Comparison of ENCODE assay signal across 2 cellular contexts in genomic region chr2:240463866-240464481, GRCh38.
A peak's percentile ranks its signal among the peaks of the same experiment; 100 is the strongest.
TF ChIP-seq lines count a peak whose summit lies in the region.

No MANE protein-coding gene starts in this region.

TF ChIP-seq in K562, 482 proteins besides CTCF, POLR2A, EP300 and RAD21:
- TF ChIP-seq, protein P1, sequence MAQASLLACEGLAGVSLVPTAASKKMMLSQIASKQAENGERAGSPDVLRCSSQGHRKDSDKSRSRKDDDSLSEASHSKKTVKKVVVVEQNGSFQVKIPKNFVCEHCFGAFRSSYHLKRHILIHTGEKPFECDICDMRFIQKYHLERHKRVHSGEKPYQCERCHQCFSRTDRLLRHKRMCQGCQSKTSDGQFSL (CRISPR knock-in tag; IDR thresholded peaks at IDR 0.05): 0 out of 2 replicates have a peak, but pooled peaks have one; percentile 21
- TF ChIP-seq, protein P1 (tag; IDR thresholded peaks at IDR 0.05): no peak
- TF ChIP-seq MCM3 (IDR thresholded peaks at IDR 0.05): no peak
- no peak for TF ChIP-seq SOX6 (IDR thresholded peaks at IDR 0.05)
- TF ChIP-seq MAX (CRISPR knock-in tag; IDR thresholded peaks at IDR 0.05): peak; percentile 35; the same call in 1 of the 2 replicates

TF ChIP-seq in HepG2, 621 proteins besides CTCF, POLR2A, EP300 and RAD21:
- no peak for TF ChIP-seq NKX3-1 (CRISPR knock-in tag; IDR thresholded peaks at IDR 0.05)
- TF ChIP-seq ZNF766 (CRISPR knock-in tag; IDR thresholded peaks at IDR 0.05; ENCODE audit: borderline replicate concordance): no peak
- TF ChIP-seq ZNF207 (IDR thresholded peaks at IDR 0.05; ENCODE audit: borderline replicate concordance): 0 out of 2 replicates have a peak, but pooled peaks have one; percentile 53
- TF ChIP-seq SP5 (CRISPR knock-in tag; IDR thresholded peaks at IDR 0.05; ENCODE audit: borderline replicate concordance, low read depth): no peak
- TF ChIP-seq ZNF724P (CRISPR knock-in tag; IDR thresholded peaks at IDR 0.05; ENCODE audit: borderline replicate concordance): no peak
- peak; percentile 79 for TF ChIP-seq MNT (IDR thresholded peaks at IDR 0.05)
- TF ChIP-seq, protein P2, sequence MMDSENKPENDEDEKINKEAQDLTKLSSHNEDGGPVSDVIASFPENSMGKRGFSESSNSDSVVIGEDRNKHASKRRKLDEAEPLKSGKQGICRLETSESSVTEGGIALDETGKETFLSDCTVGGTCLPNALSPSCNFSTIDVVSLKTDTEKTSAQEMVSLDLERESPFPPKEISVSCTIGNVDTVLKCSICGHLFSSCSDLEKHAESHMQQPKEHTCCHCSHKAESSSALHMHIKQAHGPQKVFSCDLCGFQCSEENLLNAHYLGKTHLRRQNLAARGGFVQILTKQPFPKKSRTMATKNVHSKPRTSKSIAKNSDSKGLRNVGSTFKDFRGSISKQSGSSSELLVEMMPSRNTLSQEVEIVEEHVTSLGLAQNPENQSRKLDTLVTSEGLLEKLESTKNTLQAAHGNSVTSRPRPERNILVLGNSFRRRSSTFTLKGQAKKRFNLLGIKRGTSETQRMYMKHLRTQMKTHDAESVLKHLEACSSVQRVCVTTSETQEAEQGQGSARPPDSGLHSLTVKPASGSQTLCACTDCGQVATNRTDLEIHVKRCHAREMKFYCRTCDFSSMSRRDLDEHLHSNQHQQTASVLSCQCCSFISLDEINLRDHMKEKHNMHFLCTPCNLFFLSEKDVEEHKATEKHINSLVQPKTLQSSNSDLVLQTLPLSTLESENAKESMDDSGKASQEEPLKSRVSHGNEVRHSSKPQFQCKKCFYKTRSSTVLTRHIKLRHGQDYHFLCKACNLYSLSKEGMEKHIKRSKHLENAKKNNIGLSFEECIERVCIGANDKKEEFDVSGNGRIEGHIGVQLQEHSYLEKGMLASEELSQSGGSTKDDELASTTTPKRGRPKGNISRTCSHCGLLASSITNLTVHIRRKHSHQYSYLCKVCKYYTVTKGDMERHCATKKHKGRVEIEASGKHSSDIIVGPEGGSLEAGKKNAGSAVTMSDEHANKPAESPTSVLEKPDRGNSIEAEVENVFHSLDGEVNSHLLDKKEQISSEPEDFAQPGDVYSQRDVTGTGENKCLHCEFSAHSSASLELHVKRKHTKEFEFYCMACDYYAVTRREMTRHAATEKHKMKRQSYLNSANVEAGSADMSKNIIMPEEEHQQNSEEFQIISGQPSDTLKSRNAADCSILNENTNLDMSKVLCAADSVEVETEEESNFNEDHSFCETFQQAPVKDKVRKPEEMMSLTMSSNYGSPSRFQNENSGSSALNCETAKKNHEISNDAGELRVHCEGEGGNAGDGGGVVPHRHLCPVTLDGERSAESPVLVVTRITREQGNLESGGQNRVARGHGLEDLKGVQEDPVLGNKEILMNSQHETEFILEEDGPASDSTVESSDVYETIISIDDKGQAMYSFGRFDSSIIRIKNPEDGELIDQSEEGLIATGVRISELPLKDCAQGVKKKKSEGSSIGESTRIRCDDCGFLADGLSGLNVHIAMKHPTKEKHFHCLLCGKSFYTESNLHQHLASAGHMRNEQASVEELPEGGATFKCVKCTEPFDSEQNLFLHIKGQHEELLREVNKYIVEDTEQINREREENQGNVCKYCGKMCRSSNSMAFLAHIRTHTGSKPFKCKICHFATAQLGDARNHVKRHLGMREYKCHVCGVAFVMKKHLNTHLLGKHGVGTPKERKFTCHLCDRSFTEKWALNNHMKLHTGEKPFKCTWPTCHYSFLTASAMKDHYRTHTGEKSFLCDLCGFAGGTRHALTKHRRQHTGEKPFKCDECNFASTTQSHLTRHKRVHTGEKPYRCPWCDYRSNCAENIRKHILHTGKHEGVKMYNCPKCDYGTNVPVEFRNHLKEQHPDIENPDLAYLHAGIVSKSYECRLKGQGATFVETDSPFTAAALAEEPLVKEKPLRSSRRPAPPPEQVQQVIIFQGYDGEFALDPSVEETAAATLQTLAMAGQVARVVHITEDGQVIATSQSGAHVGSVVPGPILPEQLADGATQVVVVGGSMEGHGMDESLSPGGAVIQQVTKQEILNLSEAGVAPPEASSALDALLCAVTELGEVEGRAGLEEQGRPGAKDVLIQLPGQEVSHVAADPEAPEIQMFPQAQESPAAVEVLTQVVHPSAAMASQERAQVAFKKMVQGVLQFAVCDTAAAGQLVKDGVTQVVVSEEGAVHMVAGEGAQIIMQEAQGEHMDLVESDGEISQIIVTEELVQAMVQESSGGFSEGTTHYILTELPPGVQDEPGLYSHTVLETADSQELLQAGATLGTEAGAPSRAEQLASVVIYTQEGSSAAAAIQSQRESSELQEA (CRISPR knock-in tag; IDR thresholded peaks at IDR 0.05; ENCODE audit: not compliant biosample characterization): no peak
- TF ChIP-seq RFX3 (CRISPR knock-in tag; IDR thresholded peaks at IDR 0.05): no peak
- TF ChIP-seq KDM6A (CRISPR knock-in tag; IDR thresholded peaks at IDR 0.05; ENCODE audit: low read depth): no peak
- TF ChIP-seq POGZ (CRISPR knock-in tag; IDR thresholded peaks at IDR 0.05): no peak
- no peak for TF ChIP-seq NCOA5 (CRISPR knock-in tag; IDR thresholded peaks at IDR 0.05)
- TF ChIP-seq ZFP91 (CRISPR knock-in tag; IDR thresholded peaks at IDR 0.05; ENCODE audit: borderline replicate concordance): 0 out of 2 replicates have a peak, but pooled peaks have one; percentile 3
- TF ChIP-seq ZNF530 (CRISPR knock-in tag; IDR thresholded peaks at IDR 0.05; ENCODE audit: low read depth): no peak
